ENCODE assay signal across 10 cellular contexts in genomic region chr16:50769-51591, GRCh38. TPM values are rescaled to one million over a fixed set of nuclear protein-coding genes. Genes with fewer than 3 reads are reported as not detected.
A peak's percentile ranks its signal among the peaks of the same experiment; 100 is the strongest.
DNase-seq lines count a peak whose midpoint lies in the region; ATAC-seq and TF ChIP-seq lines count a peak whose summit lies in the region.
"Had no signal": no experiment of that assay in that cellular context is flagged by ENCODE, and none has a peak within 500 bp of the region (broad histone marks: within the 10 kb centered on the region; RNA-seq: fewer than 3 reads in every experiment).

No MANE protein-coding gene starts in this region.

- peaks cover 38% of the 10 kb centered on the region for H3K36me3 Mint-ChIP-seq in activated CD4-positive, alpha-beta T cell treated with anti-CD3 and anti-CD28 coated beads for 36 hours (ENCODE audit: low read depth)
- H3K36me3 Mint-ChIP-seq in T-helper 17 cell (ENCODE audit: low read depth) (no peaks in the 10 kb centered on the region), neural crest cell (ENCODE audit: low read depth) (peaks cover 21% of the 10 kb centered on the region)

- H3K9me3 Mint-ChIP-seq in activated CD4-positive, alpha-beta T cell treated with anti-CD3 and anti-CD28 coated beads for 36 hours (ENCODE audit: low read depth): no peaks in the 10 kb centered on the region
- H3K9me3 Mint-ChIP-seq in neural crest cell: no peaks in the 10 kb centered on the region

- POLR2A ChIA-PET in activated CD4-positive, alpha-beta T cell treated with anti-CD3 and anti-CD28 coated beads for 36 hours (lab: Charles Lee): no interaction called here

- H3K4me3 Mint-ChIP-seq in activated CD4-positive, alpha-beta T cell treated with anti-CD3 and anti-CD28 coated beads for 36 hours: peak overlapping the region; percentile 94
- H3K4me3 Mint-ChIP-seq in T-helper 17 cell (peak overlapping the region; percentile 98), neural crest cell (peak overlapping the region; percentile 70)

- peak overlapping the region; percentile 63 for H3K27ac Mint-ChIP-seq in activated CD4-positive, alpha-beta T cell treated with anti-CD3 and anti-CD28 coated beads for 36 hours
- peak overlapping the region; percentile 34 for H3K27ac Mint-ChIP-seq in T-helper 17 cell
- no peak overlapping the region for H3K27ac Mint-ChIP-seq in neural crest cell (ENCODE audit: unreplicated experiment)

- no peaks in the 10 kb centered on the region for H3K9me3 ChIP-seq in T-helper 17 cell (ENCODE audit: control insufficient read depth, low read length, poor library complexity, severe bottlenecking)
- H3K9me3 ChIP-seq: neutrophil had no signal

- no peaks in the 10 kb centered on the region for H3K27me3 Mint-ChIP-seq in activated CD4-positive, alpha-beta T cell treated with anti-CD3 and anti-CD28 coated beads for 36 hours
- H3K27me3 Mint-ChIP-seq in T-helper 17 cell (no peaks in the 10 kb centered on the region), neural crest cell (ENCODE audit: low read depth) (no peaks in the 10 kb centered on the region)

- H3K4me1 Mint-ChIP-seq in activated CD4-positive, alpha-beta T cell treated with anti-CD3 and anti-CD28 coated beads for 36 hours: peaks cover 30% of the 10 kb centered on the region
- peaks cover 24% of the 10 kb centered on the region for H3K4me1 Mint-ChIP-seq in T-helper 17 cell
- peaks cover 32% of the 10 kb centered on the region for H3K4me1 Mint-ChIP-seq in neural crest cell

- no peak for TF ChIP-seq CTCF in neural crest cell (conservative IDR thresholded peaks at IDR 0.05)

- intact Hi-C loops in activated CD4-positive, alpha-beta T cell treated with anti-CD3 and anti-CD28 coated beads for 36 hours (cut with DNase I, micrococcal nuclease): no loop called here

- no peak for DNase-seq in activated CD4-positive, alpha-beta T cell treated with anti-CD3 and anti-CD28 coated beads for 36 hours
- DNase-seq in activated CD4-positive, alpha-beta T cell treated with anti-CD3 and anti-CD28 coated beads for 48 hours: no peak
- DNase-seq in T-helper 17 cell: no peak
- no peak for DNase-seq in neural crest cell (ENCODE audit: low read depth, low spot score)
- DNase-seq: activated CD8-positive, alpha-beta memory T cell treated with anti-CD3 and anti-CD28 coated beads for 24 hours; NCI-H187 treated with DMSO at 0.1 percent for 48 hours had no signal

- CTCF ChIA-PET in activated CD4-positive, alpha-beta T cell treated with anti-CD3 and anti-CD28 coated beads for 36 hours (lab: Charles Lee): interaction anchor here (1.0 kb wide), 1 partner anchor 15 kb away, joined by 3 read pairs; no protein-coding TSS in a partner anchor

- ATAC-seq in activated CD4-positive, alpha-beta T cell treated with anti-CD3 and anti-CD28 coated beads for 36 hours: no peak
- no peak for ATAC-seq in T-helper 17 cell
- ATAC-seq in HG02610 (IDR thresholded peaks at IDR 0.05; ENCODE audit: unreplicated experiment): no peak
- ATAC-seq in GM21528 (IDR thresholded peaks at IDR 0.05; ENCODE audit: low FRiP score, unreplicated experiment): no peak
- ATAC-seq: Right ventricle myocardium inferior had no signal

RNA-seq across cellular contexts. Expression of gene POLR3K, which starts 2.4 kb away (rescaled TPM):
- total RNA-seq in activated CD4-positive, alpha-beta T cell treated with anti-CD3 and anti-CD28 coated beads for 36 hours: 10 to 100 TPM; 31.9 to 46.8 TPM
- 10 to 100 TPM in 1 of 2 donors, 1 to 10 TPM in 1; 6.3 to 10.6 TPM for total RNA-seq in T-helper 17 cell
- total RNA-seq in neural crest cell: 35.8 and 36.7 TPM in 2 replicates

RNA-seq across cellular contexts. Expression of gene SNRNP25, which starts 2.6 kb away (rescaled TPM):
- 10 to 100 TPM; 42.5 to 50.0 TPM for total RNA-seq in activated CD4-positive, alpha-beta T cell treated with anti-CD3 and anti-CD28 coated beads for 36 hours
- total RNA-seq in T-helper 17 cell (1 to 10 TPM; 6.5 to 7.3 TPM), neural crest cell (79.1 and 85.6 TPM in 2 replicates)

RNA-seq across cellular contexts. Expression of gene RHBDF1, which starts 21.5 kb away (rescaled TPM):
- under 1 TPM in 1 of 2 experiments, not detected in 1; 0.40 TPM for total RNA-seq in activated CD4-positive, alpha-beta T cell treated with anti-CD3 and anti-CD28 coated beads for 36 hours
- total RNA-seq in T-helper 17 cell: under 1 TPM in 1 of 2 donors, not detected in 1; 0.75 TPM
- 46.5 TPM in 2 replicates for total RNA-seq in neural crest cell

RNA-seq across cellular contexts. Expression of gene MPG, which starts 27.0 kb away (rescaled TPM):
- 10 to 100 TPM; 47.0 to 57.0 TPM for total RNA-seq in activated CD4-positive, alpha-beta T cell treated with anti-CD3 and anti-CD28 coated beads for 36 hours
- total RNA-seq in T-helper 17 cell (10 to 100 TPM; 24.3 to 27.4 TPM), neural crest cell (47.7 and 50.0 TPM in 2 replicates)

Comparison
In these comparisons a context has a peak if more than half of its experiments do, and no peak if none do; other contexts are left out.
1. RNA of gene RHBDF1, which starts 21.5 kb away (total RNA-seq): 46.5 TPM in neural crest cell; 0.75 TPM in T-helper 17 cell and 0.40 TPM in activated CD4-positive, alpha-beta T cell treated with anti-CD3 and anti-CD28 coated beads for 36 hours; every median in the first group is over 10 times any median in the second.
2. Peak in every context shown above with its lines, with median percentiles within 50 percentile points of each other: H3K4me3 Mint-ChIP-seq.